15 cellular contexts compared by ENCODE assay signal in genomic region chr4:186659936-186660335, GRCh38.
DNase-seq lines count a peak whose midpoint lies in the region; ATAC-seq, FAIRE-seq and TF ChIP-seq lines count a peak whose summit lies in the region.
"Had no signal": no experiment of that assay in that cellular context is flagged by ENCODE, and none has a peak within 500 bp of the region (broad histone marks: within the 10 kb centered on the region; RNA-seq: fewer than 3 reads in every experiment).

No MANE protein-coding gene starts in this region.

- H3K27ac Mint-ChIP-seq in Calu3 (ENCODE audit: unreplicated experiment) (no peak overlapping the region), astrocyte (ENCODE audit: unreplicated experiment) (peak overlapping the region; percentile 56)
- H3K27ac Mint-ChIP-seq: IgD-negative memory B cell had no signal

- H3K27me3 ChIP-seq in astrocyte (ENCODE audit: insufficient read depth, low read length), result no peaks in the 10 kb centered on the region
- H3K27me3 ChIP-seq: BLaER1 had no signal

- H3K27ac ChIP-seq in astrocyte (ENCODE audit: low read depth, low read length), result no peak overlapping the region
- H3K27ac ChIP-seq: 22Rv1, BLaER1, GM23248 had no signal

- peaks cover 6% of the 10 kb centered on the region for H3K36me3 Mint-ChIP-seq in Calu3 (ENCODE audit: insufficient read depth, unreplicated experiment)
- peaks cover 26% of the 10 kb centered on the region for H3K36me3 Mint-ChIP-seq in astrocyte (ENCODE audit: low read depth, unreplicated experiment)
- H3K36me3 Mint-ChIP-seq: CD4-positive, CD25-positive, alpha-beta regulatory T cell; IgD-negative memory B cell had no signal

- H3K9me3 ChIP-seq in astrocyte (ENCODE audit: insufficient read depth, low read depth, low read length), result no peaks in the 10 kb centered on the region
- H3K9me3 ChIP-seq: BLaER1 had no signal

- intact Hi-C loops in Calu3 (cut with micrococcal nuclease; ENCODE audit: unreplicated experiment), result no loop called here

- peaks cover 10% of the 10 kb centered on the region for H3K4me1 ChIP-seq in astrocyte (ENCODE audit: insufficient read depth, low read length)
- H3K4me1 ChIP-seq: BLaER1 had no signal

- DNase-seq in Calu3 (no peak), astrocyte (ENCODE audit: low read depth) (no peak), left kidney (ENCODE audit: low read depth, low spot score) (peak; percentile 33), renal cortical epithelial cell (ENCODE audit: low read depth) (peak; percentile 55), amniotic stem cell (lab: John Stamatoyannopoulos, UW) (no peak)
- DNase-seq: AML-193; CD4-positive, CD25-positive, alpha-beta regulatory T cell; DMS 273 treated with DMSO at 0.1 percent for 48 hours; GM23248; H7 had no signal

- peak overlapping the region; percentile 41 for H3K4me3 Mint-ChIP-seq in Calu3 (ENCODE audit: low read depth, unreplicated experiment)
- no peak overlapping the region for H3K4me3 Mint-ChIP-seq in astrocyte (ENCODE audit: unreplicated experiment)
- H3K4me3 Mint-ChIP-seq: CD4-positive, CD25-positive, alpha-beta regulatory T cell; IgD-negative memory B cell had no signal

- CTCF ChIA-PET in Calu3 (lab: Charles Lee), result no interaction called here

- H3K9ac ChIP-seq in astrocyte (ENCODE audit: low read length), result no peak overlapping the region
- H3K9ac ChIP-seq: BLaER1, GM23248 had no signal

- H3K9me3 Mint-ChIP-seq in Calu3 (ENCODE audit: low read depth, unreplicated experiment) (no peaks in the 10 kb centered on the region), astrocyte (ENCODE audit: unreplicated experiment) (peaks cover 1% of the 10 kb centered on the region)

- no peaks in the 10 kb centered on the region for H3K27me3 Mint-ChIP-seq in Calu3 (ENCODE audit: unreplicated experiment)
- no peaks in the 10 kb centered on the region for H3K27me3 Mint-ChIP-seq in astrocyte (ENCODE audit: low read depth, unreplicated experiment)
- H3K27me3 Mint-ChIP-seq: CD4-positive, CD25-positive, alpha-beta regulatory T cell; IgD-negative memory B cell had no signal

- peaks cover 84% of the 10 kb centered on the region for H3K79me2 ChIP-seq in astrocyte (ENCODE audit: insufficient read depth, low read length)

- H3K4me1 Mint-ChIP-seq in Calu3 (ENCODE audit: low read depth, unreplicated experiment) (peaks cover 34% of the 10 kb centered on the region), astrocyte (ENCODE audit: low read depth, unreplicated experiment) (peaks cover 14% of the 10 kb centered on the region)
- H3K4me1 Mint-ChIP-seq: CD4-positive, CD25-positive, alpha-beta regulatory T cell had no signal

- no peak overlapping the region for H3K4me3 ChIP-seq in astrocyte (ENCODE audit: insufficient read depth, low read depth, low read length)
- H3K4me3 ChIP-seq: BLaER1, GM23248 had no signal

- H4K20me1 ChIP-seq in astrocyte (ENCODE audit: insufficient read depth, low read length), result peaks cover 91% of the 10 kb centered on the region

- no peak for FAIRE-seq in astrocyte (lab: Jason Lieb, UNC)

- no peak overlapping the region for H3K4me2 ChIP-seq in astrocyte (ENCODE audit: low read length)
- H3K4me2 ChIP-seq: BLaER1 had no signal

- H3K36me3 ChIP-seq in astrocyte (ENCODE audit: insufficient read depth, low read length), result peaks cover 26% of the 10 kb centered on the region

- BruUV-seq in Calu3 (replicated peaks; lab: Mats Ljungman, UMichigan), result no TSS peak

- ATAC-seq in GM21360 (IDR thresholded peaks at IDR 0.05; ENCODE audit: unreplicated experiment) (no peak), GM21423 (IDR thresholded peaks at IDR 0.05; ENCODE audit: unreplicated experiment) (no peak)

- TF ChIP-seq CTCF in Calu3 (IDR thresholded peaks at IDR 0.05; ENCODE audit: unreplicated experiment), result no peak
- TF ChIP-seq CTCF in astrocyte (IDR thresholded peaks at IDR 0.05; ENCODE audit: insufficient read depth, low read depth, low read length), result no peak

- no peak overlapping the region for H2AFZ ChIP-seq in astrocyte (ENCODE audit: low read depth, low read length)
- H2AFZ ChIP-seq: GM23248 had no signal

Comparison
In these comparisons a context has a peak if more than half of its experiments do, and no peak if none do; other contexts are left out.
1. DNase-seq: peak in left kidney (single experiment) and renal cortical epithelial cell (single experiment); none in Calu3 (single experiment), astrocyte (single experiment) and amniotic stem cell (single experiment).